In the genomic region with DNA sequence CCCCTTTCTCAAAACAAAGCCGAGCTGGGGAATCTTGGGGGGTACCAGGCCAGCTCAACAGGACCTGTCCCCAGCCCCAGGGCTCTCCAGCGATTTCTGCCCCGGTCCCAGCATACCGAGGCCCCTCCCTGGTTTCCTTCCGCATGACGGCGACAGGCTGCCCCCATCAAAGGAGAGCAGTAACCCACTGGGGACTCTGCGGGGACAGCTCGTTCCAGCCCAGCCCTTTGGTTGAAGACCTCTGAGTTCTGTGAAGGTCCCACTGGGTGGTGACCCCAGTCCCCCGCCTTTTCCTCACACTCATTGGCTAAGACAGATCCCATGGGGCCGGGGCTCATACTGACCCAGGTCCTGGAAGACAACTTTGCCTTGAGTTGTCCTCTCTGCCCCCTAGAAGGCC, we compare ENCODE assay signal across 22 cellular contexts. TPM values are rescaled to one million over a fixed set of nuclear protein-coding genes. Genes with fewer than 3 reads are reported as not detected.
DNase-seq lines count a peak whose midpoint lies in the region; ATAC-seq, FAIRE-seq and TF ChIP-seq lines count a peak whose summit lies in the region.
"Had no signal": no experiment of that assay in that cellular context is flagged by ENCODE, and none has a peak within 500 bp of the region (broad histone marks: within the 10 kb centered on the region; RNA-seq: fewer than 3 reads in every experiment).

No MANE protein-coding gene starts in this region.

- intact Hi-C loops in Right ventricle myocardium superior (cut with DNase I) = no loop called here
- intact Hi-C loops in kidney (cut with DNase I) = no loop called here
- intact Hi-C loops in sigmoid colon (cut with DNase I) = no loop called here

- no peaks in the 10 kb centered on the region for H3K9me3 ChIP-seq in BLaER1 treated with 17β-estradiol and CSF1 and Interleukin-3, amounts not matched to agents 10 nM and 100 nM (replicated peaks in 1 of 11)
- no peaks in the 10 kb centered on the region for H3K9me3 ChIP-seq in kidney (ENCODE audit: control insufficient read depth in 1 of 2, low read length in 2 of 2)
- H3K9me3 ChIP-seq in sigmoid colon = no peaks in the 10 kb centered on the region

- H3K27ac ChIP-seq in BLaER1 treated with 17β-estradiol and CSF1 and Interleukin-3, amounts not matched to agents 10 nM and 100 nM = peak overlapping the region in 10 of 11 experiments; percentile 47 to 74 (median 64); a peak in 21 of 22 replicates
- H3K27ac ChIP-seq in kidney (ENCODE audit: low read depth in 2 of 2, low read length in 2 of 2) = peak overlapping the region; percentile 5 to 95
- H3K27ac ChIP-seq in sigmoid colon = peak overlapping the region in 1 of 4 donors; percentile 38

- DNase-seq in Right ventricle myocardium superior (peak; percentile 68), kidney (peak; percentile 62), sigmoid colon (peak; percentile 62), GOT3 (lab: John Stamatoyannopoulos, UW) (no peak), SW480 (ENCODE audit: low spot score) (no peak), RPMI8226 (no peak)
- DNase-seq: CD4-positive, alpha-beta T cell; DMS79 treated with DMSO at 0.1 percent for 48 hours; HCEC 1CT; IMR-90; MV-4-11; NCI-H1417 treated with DMSO at 0.1 percent for 48 hours; NCI-H2081; NCI-H526; NK-92 treated with Interleukin-12 subunit alpha and Interleukin-12 subunit beta, amount 100 ng/mL, for 24 hours had no signal

- 74 to 87% methylated on average over 11 of the region's 11 CpGs for WGBS in sigmoid colon, 2 donors

- peaks cover 34 to 42% (median 38%) of the 10 kb centered on the region in 11 experiments for H3K27me3 ChIP-seq in BLaER1 treated with 17β-estradiol and CSF1 and Interleukin-3, amounts not matched to agents 10 nM and 100 nM
- peaks cover 17 to 25% (median 19%) of the 10 kb centered on the region in 3 donors for H3K27me3 ChIP-seq in sigmoid colon

- no peak for TF ChIP-seq CTCF in kidney (IDR thresholded peaks at IDR 0.05; ENCODE audit: borderline replicate concordance, extremely low read depth, insufficient read depth)
- no peak for TF ChIP-seq CTCF in sigmoid colon (IDR thresholded peaks at IDR 0.05)

- TF ChIP-seq EP300 in sigmoid colon (IDR thresholded peaks at IDR 0.05) = peak in 1 of 4 donors; percentile 10

- H3K4me2 ChIP-seq in BLaER1 treated with 17β-estradiol and CSF1 and Interleukin-3, amounts not matched to agents 10 nM and 100 nM = peak overlapping the region; percentile 77 to 98 (median 92)

- H4K20me1 ChIP-seq in BLaER1 treated with 17β-estradiol and CSF1 and Interleukin-3, amounts not matched to agents 10 nM and 100 nM = peaks cover 0 to 20% (median 5%) of the 10 kb centered on the region in 11 experiments; a peak in 8 of 22 replicates

- peak overlapping the region; percentile 14 to 71 (median 64); a peak in 19 of 22 replicates for H3K9ac ChIP-seq in BLaER1 treated with 17β-estradiol and CSF1 and Interleukin-3, amounts not matched to agents 10 nM and 100 nM
- peak overlapping the region in 1 of 2 donors; percentile 73 for H3K9ac ChIP-seq in kidney (ENCODE audit: low read length in 2 of 2)

- ATAC-seq in Right ventricle myocardium superior (ENCODE audit: poor library complexity) (no peak), GM21423 (IDR thresholded peaks at IDR 0.05; ENCODE audit: unreplicated experiment) (no peak)

- H3K4me3 ChIP-seq in BLaER1 treated with 17β-estradiol and CSF1 and Interleukin-3, amounts not matched to agents 10 nM and 100 nM = peak overlapping the region in 9 of 10 experiments; percentile 6 to 60 (median 46); a peak in 17 of 20 replicates
- H3K4me3 ChIP-seq in kidney (ENCODE audit: low read length in 2 of 2) (peak overlapping the region in 1 of 2 donors; percentile 59), sigmoid colon (no peak overlapping the region)

- no peaks in the 10 kb centered on the region for H3K36me3 ChIP-seq in BLaER1 treated with 17β-estradiol and CSF1 and Interleukin-3, amounts not matched to agents 10 nM and 100 nM
- H3K36me3 ChIP-seq in kidney (ENCODE audit: control insufficient read depth in 1 of 2, insufficient read depth in 2 of 2, low read length in 2 of 2) = no peaks in the 10 kb centered on the region
- no peaks in the 10 kb centered on the region for H3K36me3 ChIP-seq in sigmoid colon

- no peak for TF ChIP-seq POLR2A in sigmoid colon (IDR thresholded peaks at IDR 0.05)

- no peak for FAIRE-seq in kidney (lab: Jason Lieb, UNC)
- FAIRE-seq: D721Med, G401.6, GM12891 had no signal

- peaks cover 47 to 80% (median 66%) of the 10 kb centered on the region in 10 experiments for H3K4me1 ChIP-seq in BLaER1 treated with 17β-estradiol and CSF1 and Interleukin-3, amounts not matched to agents 10 nM and 100 nM
- H3K4me1 ChIP-seq in kidney (ENCODE audit: control insufficient read depth in 1 of 2, insufficient read depth in 1 of 2, low read depth in 1 of 2, low read length in 2 of 2) = peaks cover 26 to 45% of the 10 kb centered on the region in 2 donors
- H3K4me1 ChIP-seq in sigmoid colon = peaks cover 0 to 17% (median 15%) of the 10 kb centered on the region in 4 donors

RNA-seq across cellular contexts. Expression of a gene that starts 4.1 kb away (rescaled TPM):
- 40.4 TPM for total RNA-seq in Right ventricle myocardium superior
- total RNA-seq in kidney = 25.6 TPM
- polyA plus RNA-seq in kidney (ENCODE audit: insufficient read depth, low read depth, low replicate concordance) = 58.1 TPM
- 1 to 10 TPM in 3 of 4 donors, under 1 TPM in 1; 0.33 to 1.9 (median 1.6) TPM for total RNA-seq in sigmoid colon
- under 1 TPM in 2 of 3 donors, not detected in 1; 0.45 to 0.60 TPM for polyA plus RNA-seq in sigmoid colon
- total RNA-seq: A673; CD4-positive, alpha-beta T cell; IMR-90; LHCN-M2 had no signal
- polyA plus RNA-seq: IMR-90 had no signal

RNA-seq across cellular contexts. Expression of a gene that starts 28.0 kb away (rescaled TPM):
- not detected for total RNA-seq in Right ventricle myocardium superior
- 16.8 TPM for total RNA-seq in kidney
- 51.4 TPM for polyA plus RNA-seq in kidney (ENCODE audit: insufficient read depth, low read depth, low replicate concordance)
- 1 to 10 TPM in 1 of 4 donors, under 1 TPM in 1, not detected in 2; 0.71 to 3.0 TPM for total RNA-seq in sigmoid colon
- 10 to 100 TPM; 22.2 to 94.4 (median 28.4) TPM for polyA plus RNA-seq in sigmoid colon
- total RNA-seq: A673; CD4-positive, alpha-beta T cell; IMR-90; LHCN-M2 had no signal
- polyA plus RNA-seq: IMR-90 had no signal

RNA-seq across cellular contexts. Expression of a gene that starts 33.2 kb away (rescaled TPM):
- 18.8 TPM for total RNA-seq in Right ventricle myocardium superior
- 51.6 TPM for total RNA-seq in kidney
- polyA plus RNA-seq in kidney (ENCODE audit: insufficient read depth, low read depth, low replicate concordance) = 11.9 TPM
- 10 to 100 TPM; 23.2 to 32.4 (median 27.4) TPM for total RNA-seq in sigmoid colon
- polyA plus RNA-seq in sigmoid colon = 10 to 100 TPM in 1 of 3 donors, 1 to 10 TPM in 2; 6.6 to 44.5 (median 7.4) TPM

RNA-seq across cellular contexts. Expression of a gene that starts 53.1 kb away (rescaled TPM):
- total RNA-seq in Right ventricle myocardium superior = not detected
- total RNA-seq in kidney = not detected
- polyA plus RNA-seq in kidney (ENCODE audit: insufficient read depth, low read depth, low replicate concordance) = not detected
- under 1 TPM in 3 of 4 donors, not detected in 1; 0.28 to 0.81 (median 0.36) TPM for total RNA-seq in sigmoid colon
- under 1 TPM in 2 of 3 donors, not detected in 1; 0.60 to 0.77 TPM for polyA plus RNA-seq in sigmoid colon
- total RNA-seq: A673, IMR-90, LHCN-M2 had no signal
- polyA plus RNA-seq: IMR-90 had no signal

Comparison
In these comparisons a context has a peak if more than half of its experiments do, and no peak if none do; other contexts are left out.
1. H3K4me3 ChIP-seq: peak in BLaER1 treated with 17β-estradiol and CSF1 and Interleukin-3, amounts not matched to agents 10 nM and 100 nM (9 of 10); none in sigmoid colon (0 of 4).
2. DNase-seq: peak in Right ventricle myocardium superior (single experiment), kidney (single experiment) and sigmoid colon (single experiment); none in GOT3 (single experiment), SW480 (single experiment) and RPMI8226 (single experiment).